Comparison of ENCODE assay signal across 14 cellular contexts in the genomic region with DNA sequence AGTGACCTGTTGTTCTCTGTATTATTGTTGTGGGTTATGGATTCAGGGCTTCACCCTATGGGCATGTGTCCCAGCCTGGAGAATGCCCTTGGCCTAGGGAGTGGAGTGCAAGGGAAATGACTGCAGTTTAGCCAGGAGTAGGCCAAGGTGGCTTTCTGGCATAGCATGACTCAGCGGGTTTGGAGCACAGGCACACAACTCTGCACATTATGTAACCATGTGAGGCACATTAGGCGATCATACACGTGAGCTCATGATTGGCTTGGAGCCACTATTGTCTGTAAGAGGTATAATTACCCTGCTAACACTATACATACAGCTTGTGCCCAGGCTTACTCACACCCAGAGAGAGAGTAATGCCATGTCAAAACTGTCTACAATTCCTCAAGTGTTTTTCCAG. TPM values are rescaled to one million over a fixed set of nuclear protein-coding genes. Genes with fewer than 3 reads are reported as not detected.
DNase-seq lines count a peak whose midpoint lies in the region; ATAC-seq and TF ChIP-seq lines count a peak whose summit lies in the region.
"Had no signal": no experiment of that assay in that cellular context is flagged by ENCODE, and none has a peak within 500 bp of the region (broad histone marks: within the 10 kb centered on the region; RNA-seq: fewer than 3 reads in every experiment).

No MANE protein-coding gene starts in this region.

- no peak overlapping the region for H3K4me3 ChIP-seq in left lung
- H3K4me3 ChIP-seq: uterus had no signal

- DNase-seq in COR-L47 (lab: John Stamatoyannopoulos, UW) (peak; percentile 53), M059J (ENCODE audit: low read depth) (peak; percentile 23), SW480 (ENCODE audit: low spot score) (peak; percentile 6), left lung (no peak), NOMO-1 treated with DMSO at 0.1 percent for 48 hours (lab: John Stamatoyannopoulos, UW; ENCODE audit: unreplicated experiment) (no peak), T-cell (no peak)
- DNase-seq in activated CD4-positive, alpha-beta T cell treated with anti-CD3 and anti-CD28 coated beads for 48 hours = no peak
- DNase-seq: activated effector memory CD4-positive, alpha-beta T cell treated with Interleukin-2 at 50 U/mL for 16 hours; brain microvascular endothelial cell; NCI-H2227 treated with DMSO at 0.1 percent for 48 hours; small intestine; uterus had no signal

- H3K4me1 ChIP-seq in left lung = no peaks in the 10 kb centered on the region
- H3K4me1 ChIP-seq: uterus had no signal

- no peak overlapping the region for H3K27ac ChIP-seq in left lung
- H3K27ac ChIP-seq: brain microvascular endothelial cell, uterus had no signal

- no peaks in the 10 kb centered on the region for H3K36me3 ChIP-seq in left lung
- H3K36me3 ChIP-seq: brain microvascular endothelial cell, uterus had no signal

- no peak overlapping the region for H3K4me3 Mint-ChIP-seq in T-cell
- H3K4me3 Mint-ChIP-seq: natural killer cell treated with Interleukin-12 subunit alpha and Interleukin-12 subunit beta and Interleukin-15 and Interleukin-18, amount 100 ng/mL, for 72 hours had no signal

- H3K4me1 Mint-ChIP-seq in T-cell = no peaks in the 10 kb centered on the region

- no peaks in the 10 kb centered on the region for H3K9me3 ChIP-seq in left lung
- H3K9me3 ChIP-seq: uterus had no signal

- H3K27ac Mint-ChIP-seq in T-cell = no peak overlapping the region
- H3K27ac Mint-ChIP-seq: natural killer cell treated with Interleukin-12 subunit alpha and Interleukin-12 subunit beta and Interleukin-15 and Interleukin-18, amount 100 ng/mL, for 72 hours had no signal

- H3K27me3 Mint-ChIP-seq in T-cell = no peaks in the 10 kb centered on the region
- H3K27me3 Mint-ChIP-seq: natural killer cell treated with Interleukin-12 subunit alpha and Interleukin-12 subunit beta and Interleukin-15 and Interleukin-18, amount 100 ng/mL, for 72 hours had no signal

- peak; percentile 62 for ATAC-seq in left lung
- no peak for ATAC-seq in HG02970 (IDR thresholded peaks at IDR 0.05; ENCODE audit: low FRiP score, unreplicated experiment)
- ATAC-seq in T-cell (replicated peaks in 1 of 4) = no peak

- H3K9me3 Mint-ChIP-seq in T-cell = peaks cover 6 to 13% (median 12%) of the 10 kb centered on the region in 3 donors

- POLR2A ChIA-PET in T-cell (lab: Charles Lee) = no interaction called here

- no peaks in the 10 kb centered on the region for H3K27me3 ChIP-seq in left lung
- H3K27me3 ChIP-seq: brain microvascular endothelial cell, uterus had no signal

- no peak for TF ChIP-seq CTCF in left lung (IDR thresholded peaks at IDR 0.05)

- CTCF ChIA-PET in T-cell (lab: Charles Lee) = no interaction called here

- H3K36me3 Mint-ChIP-seq in T-cell = no peaks in the 10 kb centered on the region
- H3K36me3 Mint-ChIP-seq: natural killer cell treated with Interleukin-12 subunit alpha and Interleukin-12 subunit beta and Interleukin-15 and Interleukin-18, amount 100 ng/mL, for 72 hours had no signal

- intact Hi-C loops in left lung (cut with DNase I) = no loop called here

RNA-seq across cellular contexts. Expression of gene TACR3, which starts 35.1 kb away (rescaled TPM):
- total RNA-seq in M059J (2014; rRNA removed; shearing (Covaris generic)) = not detected in 2 replicates
- total RNA-seq in left lung (under 1 TPM in 1 of 2 donors, not detected in 1; 0.16 TPM), T-cell (not detected)
- total RNA-seq: natural killer cell treated with Interleukin-12 subunit alpha and Interleukin-12 subunit beta and Interleukin-15 and Interleukin-18, amount 100 ng/mL, for 72 hours; uterus had no signal

Comparison
In these comparisons a context has a peak if more than half of its experiments do, and no peak if none do; other contexts are left out.
1. DNase-seq: peak in COR-L47 (single experiment), M059J (single experiment) and SW480 (single experiment); none in left lung (0 of 2), NOMO-1 treated with DMSO at 0.1 percent for 48 hours (single experiment), T-cell (0 of 34) and activated CD4-positive, alpha-beta T cell treated with anti-CD3 and anti-CD28 coated beads for 48 hours (single experiment).